ENCODE assay signal across 15 cellular contexts in genomic region chr9:93081081-93081529, GRCh38. TPM values are rescaled to one million over a fixed set of nuclear protein-coding genes. Genes with fewer than 3 reads are reported as not detected.
A peak's percentile ranks its signal among the peaks of the same experiment; 100 is the strongest.
DNase-seq lines count a peak whose midpoint lies in the region; ATAC-seq, FAIRE-seq and TF ChIP-seq lines count a peak whose summit lies in the region.
"Had no signal": no experiment of that assay in that cellular context is flagged by ENCODE, and none has a peak within 500 bp of the region (broad histone marks: within the 10 kb centered on the region; RNA-seq: fewer than 3 reads in every experiment).

No MANE protein-coding gene starts in this region.

- intact Hi-C loops in kidney (cut with DNase I), result no loop called here
- intact Hi-C loops in spleen (cut with DNase I; ENCODE audit: low total_unique reads), result no loop called here

- H3K4me3 ChIP-seq in kidney (ENCODE audit: low read length in 2 of 2) (no peak overlapping the region), spleen (no peak overlapping the region)
- H3K4me3 ChIP-seq: adrenal gland, prostate gland had no signal

- H3K9me3 ChIP-seq in kidney (ENCODE audit: control insufficient read depth in 1 of 2, low read length in 2 of 2), result no peaks in the 10 kb centered on the region
- peaks cover 0 to 6% (median 2%) of the 10 kb centered on the region in 8 donors for H3K9me3 ChIP-seq in spleen
- H3K9me3 ChIP-seq: adrenal gland, prostate gland had no signal

- peak; percentile 53 for DNase-seq in activated effector memory CD4-positive, alpha-beta T cell treated with anti-CD3 and anti-CD28 coated beads, Interleukin-2, amount 50 U/mL, for 16 hours
- DNase-seq in activated effector memory CD4-positive, alpha-beta T cell treated with Interleukin-2 at 50 U/mL for 16 hours, result no peak
- peak; percentile 12 to 16 for DNase-seq in activated T-cell treated with anti-CD3 and anti-CD28 coated beads, Interleukin-2, amount 50 U/mL, for 48 hours
- DNase-seq in kidney (peak; percentile 31), spleen (peak; percentile 19), NCI-H1436 treated with DMSO at 0.1 percent for 48 hours (lab: John Stamatoyannopoulos, UW) (no peak), LoVo (ENCODE audit: low spot score) (no peak)
- DNase-seq: activated CD4-positive, CD25-positive, alpha-beta regulatory T cell treated with anti-CD3 and anti-CD28 coated beads, Interleukin-2, amount 50 U/mL, for 72 hours; NCI-H2227 treated with DMSO at 0.1 percent for 48 hours; stimulated activated CD4-positive, alpha-beta T cell treated with anti-CD3 and anti-CD28 coated beads, Interleukin-1b, Interleukin-23, amount 100 ng/mL, for 48 hours had no signal

- H3K27me3 ChIP-seq in spleen (replicated peaks in 1 of 7), result no peaks in the 10 kb centered on the region
- H3K27me3 ChIP-seq: adrenal gland had no signal

- TF ChIP-seq CTCF in kidney (IDR thresholded peaks at IDR 0.05; ENCODE audit: borderline replicate concordance, extremely low read depth, insufficient read depth) (no peak), spleen (IDR thresholded peaks at IDR 0.05 in 8 of 11, conservative IDR thresholded peaks at IDR 0.05 in 3 of 11) (no peak)

- H3K4me1 ChIP-seq in kidney (ENCODE audit: control insufficient read depth in 1 of 2, insufficient read depth in 1 of 2, low read depth in 1 of 2, low read length in 2 of 2), result no peaks in the 10 kb centered on the region
- peaks cover 0 to 19% (median 11%) of the 10 kb centered on the region in 6 donors for H3K4me1 ChIP-seq in spleen
- H3K4me1 ChIP-seq: adrenal gland, prostate gland had no signal

- H3K36me3 ChIP-seq in kidney (ENCODE audit: control insufficient read depth in 1 of 2, insufficient read depth in 2 of 2, low read length in 2 of 2) (no peaks in the 10 kb centered on the region), spleen (peaks cover 3 to 100% (median 69%) of the 10 kb centered on the region in 6 donors)
- H3K36me3 ChIP-seq: adrenal gland, prostate gland had no signal

- H3K9ac ChIP-seq in kidney (ENCODE audit: low read length in 2 of 2), result no peak overlapping the region

- H3K27ac ChIP-seq in kidney (ENCODE audit: low read depth in 2 of 2, low read length in 2 of 2), result no peak overlapping the region
- no peak overlapping the region for H3K27ac ChIP-seq in spleen
- H3K27ac ChIP-seq: prostate gland had no signal

- FAIRE-seq in kidney (lab: Jason Lieb, UNC), result no peak
- FAIRE-seq: colon, urothelium cell line had no signal

- ATAC-seq in GM18498 (IDR thresholded peaks at IDR 0.05; ENCODE audit: unreplicated experiment), result no peak

- no peak for TF ChIP-seq POLR2A in spleen (IDR thresholded peaks at IDR 0.05)

- WGBS in spleen, 5 donors, result 82 to 95% (median 91%) methylated on average over 10 of the region's 10 CpGs

RNA-seq across cellular contexts. Expression of gene CARD19, which starts 14.9 kb away (rescaled TPM):
- total RNA-seq in kidney (44.5 TPM), spleen (10 to 100 TPM; 32.8 to 78.8 (median 44.6) TPM)
- polyA plus RNA-seq in kidney (ENCODE audit: insufficient read depth, low read depth, low replicate concordance) (49.3 TPM), spleen (10 to 100 TPM; 21.7 to 38.9 (median 23.0) TPM)

RNA-seq across cellular contexts. Expression of gene SUSD3, which starts 22.6 kb away (rescaled TPM):
- total RNA-seq in kidney (12.2 TPM), spleen (10 to 100 TPM; 27.6 to 54.8 (median 35.8) TPM)
- polyA plus RNA-seq in kidney (ENCODE audit: insufficient read depth, low read depth, low replicate concordance) (34.6 TPM), spleen (10 to 100 TPM; 50.4 to 68.8 (median 57.4) TPM)

RNA-seq across cellular contexts. Expression of gene NINJ1, which starts 52.9 kb away (rescaled TPM):
- total RNA-seq in kidney, result 56.3 TPM
- polyA plus RNA-seq in kidney (ENCODE audit: insufficient read depth, low read depth, low replicate concordance), result 149 TPM
- 100 to 1,000 TPM in 6 of 7 donors, 10 to 100 TPM in 1; 75.0 to 142 (median 113) TPM for total RNA-seq in spleen
- 10 to 100 TPM; 26.5 to 68.9 (median 50.4) TPM for polyA plus RNA-seq in spleen

Comparison
In these comparisons a context has a peak if more than half of its experiments do, and no peak if none do; other contexts are left out.
1. DNase-seq: peak in activated effector memory CD4-positive, alpha-beta T cell treated with anti-CD3 and anti-CD28 coated beads, Interleukin-2, amount 50 U/mL, for 16 hours (single experiment), activated T-cell treated with anti-CD3 and anti-CD28 coated beads, Interleukin-2, amount 50 U/mL, for 48 hours (2 of 2), kidney (single experiment) and spleen (single experiment); none in activated effector memory CD4-positive, alpha-beta T cell treated with Interleukin-2 at 50 U/mL for 16 hours (single experiment), NCI-H1436 treated with DMSO at 0.1 percent for 48 hours (single experiment) and LoVo (single experiment).